ENCODE assay signal across 11 cellular contexts in genomic region chr16:10752843-10753523, GRCh38. TPM values are rescaled to one million over a fixed set of nuclear protein-coding genes. Genes with fewer than 3 reads are reported as not detected.
DNase-seq lines count a peak whose midpoint lies in the region; ATAC-seq and TF ChIP-seq lines count a peak whose summit lies in the region.
"Had no signal": no experiment of that assay in that cellular context is flagged by ENCODE, and none has a peak within 500 bp of the region (broad histone marks: within the 10 kb centered on the region; RNA-seq: fewer than 3 reads in every experiment).

No MANE protein-coding gene starts in this region.

- intact Hi-C loops in left colon (cut with DNase I, micrococcal nuclease): loop anchor here in 1 of 2 donors (10.0 kb wide), 1 partner anchor 52 kb away; no protein-coding TSS in a partner anchor

- ATAC-seq in GM21619 (IDR thresholded peaks at IDR 0.05; ENCODE audit: unreplicated experiment) (peak; percentile 63), left colon (peak; percentile 26), esophagus mucosa (no peak)

- H3K4me3 ChIP-seq in coronary artery: no peak overlapping the region
- H3K4me3 ChIP-seq: cardiac muscle cell had no signal

- peak overlapping the region in 1 of 2 donors; percentile 62 for H3K27ac ChIP-seq in coronary artery
- H3K27ac ChIP-seq: C4-2B, cardiac muscle cell had no signal

- DNase-seq in GDM1 (lab: John Stamatoyannopoulos, UW): peak; percentile 77
- peak; percentile 92 for DNase-seq in NOMO-1 treated with dmso at 0.1 percent for 144 hours (lab: John Stamatoyannopoulos, UW; ENCODE audit: unreplicated experiment)
- peak; percentile 49 to 69 for DNase-seq in left colon
- no peak for DNase-seq in activated CD8-positive, alpha-beta memory T cell treated with anti-CD3 and anti-CD28 coated beads for 24 hours
- no peak for DNase-seq in coronary artery (ENCODE audit: low spot score)
- no peak for DNase-seq in NCI-H2227 (lab: John Stamatoyannopoulos, UW; ENCODE audit: unreplicated experiment)

- TF ChIP-seq CTCF in coronary artery (IDR thresholded peaks at IDR 0.05): no peak

RNA-seq across cellular contexts. Expression of gene NUBP1, which starts 9.3 kb away (rescaled TPM):
- total RNA-seq in left colon (10 to 100 TPM; 24.2 to 29.3 TPM), esophagus mucosa (21.5 TPM)

RNA-seq across cellular contexts. Expression of gene TEKT5, which starts 58.3 kb away (rescaled TPM):
- total RNA-seq in left colon: under 1 TPM; 0.50 to 0.52 TPM
- total RNA-seq in esophagus mucosa: not detected
- total RNA-seq: T-helper 1 cell treated with Interleukin-12 subunit alpha and Interleukin-12 subunit beta and Interleukin-4 antibody, amounts not matched to agents 30 ng/mL and 1 ng/mL, for 36 hours had no signal

Comparison
In these comparisons a context has a peak if more than half of its experiments do, and no peak if none do; other contexts are left out.
1. DNase-seq: peak in GDM1 (single experiment), NOMO-1 treated with dmso at 0.1 percent for 144 hours (single experiment) and left colon (2 of 2); none in activated CD8-positive, alpha-beta memory T cell treated with anti-CD3 and anti-CD28 coated beads for 24 hours (single experiment), coronary artery (single experiment) and NCI-H2227 (single experiment).